ENCODE assay signal across 7 cellular contexts in the genomic region with DNA sequence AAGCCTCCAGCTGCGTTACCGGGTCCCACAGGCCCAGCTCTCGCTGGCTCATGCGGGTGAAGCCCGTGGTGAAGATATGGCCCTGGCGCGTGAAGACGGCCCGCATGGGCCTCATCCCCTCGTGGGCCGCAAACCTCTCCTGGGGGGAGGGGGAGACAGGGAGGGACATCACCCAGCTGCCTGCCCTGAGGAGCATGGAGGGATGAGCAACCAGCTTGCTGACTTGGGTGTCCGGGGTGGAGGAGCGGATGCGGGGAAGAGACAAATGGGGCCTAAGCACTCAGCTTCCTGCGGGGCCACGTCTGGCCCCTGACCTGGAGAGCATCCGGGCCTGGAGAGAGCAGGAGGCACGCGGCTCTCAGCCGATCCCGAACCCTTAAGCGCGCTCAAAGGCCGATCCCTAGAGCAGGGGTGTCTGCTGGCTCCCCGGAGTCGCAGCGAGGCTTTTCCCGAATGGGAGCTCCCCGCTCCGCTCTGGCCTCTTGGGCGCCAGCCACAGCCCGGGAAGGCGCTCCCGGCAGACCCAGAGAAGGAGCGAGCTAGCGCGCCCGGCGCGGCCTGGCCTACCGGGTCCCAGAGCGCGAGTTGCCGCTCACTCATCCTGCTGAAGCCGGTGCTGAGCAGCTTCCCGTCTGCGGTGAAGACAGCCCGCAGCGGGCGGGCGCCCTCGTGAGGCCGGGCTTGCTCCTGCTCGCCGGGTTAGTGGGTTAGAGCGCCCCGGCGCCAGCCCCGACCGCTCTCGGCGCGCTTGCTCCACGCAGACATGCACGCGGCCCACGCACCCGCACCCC. TPM values are rescaled to one million over a fixed set of nuclear protein-coding genes. Genes with fewer than 3 reads are reported as not detected.
DNase-seq lines count a peak whose midpoint lies in the region; ATAC-seq and TF ChIP-seq lines count a peak whose summit lies in the region.

No MANE protein-coding gene starts in this region.

- H3K4me1 ChIP-seq in breast epithelium, result peaks cover 17 to 18% of the 10 kb centered on the region in 2 donors

- CTCF ChIA-PET in WTC11 (lab: Charles Lee), result interaction anchor here (0.5 to 9.2 kb wide), 76 partner anchors 8 to 1012 kb away, joined by 3 to 272 read pairs (median 5); partner anchors contain the start of genes ABHD15, ANKRD13B, MYO18A and NUFIP2

- H3K27me3 ChIP-seq in breast epithelium, result no peaks in the 10 kb centered on the region

- POLR2A ChIA-PET in WTC11 (lab: Charles Lee), result interaction anchor here (0.5 to 2.1 kb wide), 5 partner anchors 23 to 313 kb away, joined by 3 to 12 read pairs (median 4); partner anchors contain the start of genes ANKRD13B and SSH2

- DNase-seq in NAMALWA (ENCODE audit: low spot score), result peak; percentile 77
- peak; percentile 91 for DNase-seq in WTC11 (ENCODE audit: low spot score)
- peak in 1 of 2 donors; percentile 62 for DNase-seq in breast epithelium (ENCODE audit: low spot score in 2 of 2)
- DNase-seq in immature natural killer cell, result peak; percentile 87 to 88 (median 88)
- peak; percentile 78 to 80 for DNase-seq in stimulated activated CD4-positive, alpha-beta T cell treated with anti-CD3 and anti-CD28 coated beads, Interleukin-15, amount 100 ng/mL, for 1 hour (ENCODE audit: low read depth in 1 of 2, low spot score in 1 of 2)

- intact Hi-C loops in breast epithelium (cut with DNase I; ENCODE audit: low total_unique reads), result no loop called here

- TF ChIP-seq CTCF in WTC11 (IDR thresholded peaks at IDR 0.05), result peak; percentile 43; the same call in 1 of the 2 replicates
- peak in 2 of 3 donors; percentile 44 to 53 for TF ChIP-seq CTCF in breast epithelium (IDR thresholded peaks at IDR 0.05)

- H3K27me3 Mint-ChIP-seq in WTC11 (ENCODE audit: low read depth) (peaks cover 83% of the 10 kb centered on the region), immature natural killer cell (ENCODE audit: low read depth in 3 of 3) (peaks cover 5 to 8% (median 6%) of the 10 kb centered on the region in 3 donors)

- H3K36me3 ChIP-seq in breast epithelium, result no peaks in the 10 kb centered on the region

- H3K36me3 Mint-ChIP-seq in WTC11, result no peaks in the 10 kb centered on the region
- no peaks in the 10 kb centered on the region for H3K36me3 Mint-ChIP-seq in immature natural killer cell

- H3K27ac Mint-ChIP-seq in WTC11 (no peak overlapping the region), immature natural killer cell (peak overlapping the region; percentile 36 to 88 (median 68))

- H3K4me1 Mint-ChIP-seq in WTC11 (peaks cover 54% of the 10 kb centered on the region), immature natural killer cell (peaks cover 54% of the 10 kb centered on the region in 2 donors)

- peak overlapping the region; percentile 43 to 59 for H3K27ac ChIP-seq in breast epithelium

- ATAC-seq in GM18868 (IDR thresholded peaks at IDR 0.05; ENCODE audit: unreplicated experiment), result peak; percentile 29
- peak; percentile 9 for ATAC-seq in WTC11
- ATAC-seq in HG02763 (IDR thresholded peaks at IDR 0.05; ENCODE audit: unreplicated experiment), result no peak

- peak overlapping the region; percentile 31 to 63 (median 44) for H3K4me3 ChIP-seq in breast epithelium

- no peak for TF ChIP-seq POLR2A in breast epithelium (IDR thresholded peaks at IDR 0.05)

- no peaks in the 10 kb centered on the region for H3K9me3 ChIP-seq in breast epithelium

- H3K4me3 Mint-ChIP-seq in WTC11 (peak overlapping the region; percentile 80), immature natural killer cell (peak overlapping the region; percentile 90 to 96 (median 92))

- H3K9me3 Mint-ChIP-seq in WTC11, result no peaks in the 10 kb centered on the region
- H3K9me3 Mint-ChIP-seq in immature natural killer cell, result no peaks in the 10 kb centered on the region

TF ChIP-seq in WTC11, 78 proteins besides CTCF, POLR2A, EP300 and RAD21 (continues in another document):
- TF ChIP-seq OVOL2 (CRISPR knock-in tag; IDR thresholded peaks at IDR 0.05; ENCODE audit: borderline replicate concordance), result no peak
- TF ChIP-seq ZNF263 (CRISPR knock-in tag; IDR thresholded peaks at IDR 0.05; ENCODE audit: low read depth), result no peak
- TF ChIP-seq FOXK1 (CRISPR knock-in tag; IDR thresholded peaks at IDR 0.05), result no peak
- TF ChIP-seq JAZF1 (CRISPR knock-in tag; IDR thresholded peaks at IDR 0.05), result no peak
- no peak for TF ChIP-seq ESRRA (CRISPR knock-in tag; IDR thresholded peaks at IDR 0.05; ENCODE audit: borderline replicate concordance)
- TF ChIP-seq ZNF512 (CRISPR knock-in tag; IDR thresholded peaks at IDR 0.05; ENCODE audit: borderline replicate concordance), result no peak
- TF ChIP-seq MXD4 (CRISPR knock-in tag; IDR thresholded peaks at IDR 0.05; ENCODE audit: borderline replicate concordance), result 0 out of 2 replicates have a peak, but pooled peaks have one; percentile 52
- TF ChIP-seq E2F1 (CRISPR knock-in tag; IDR thresholded peaks at IDR 0.05), result 0 out of 2 replicates have a peak, but pooled peaks have one; percentile 27
- TF ChIP-seq SP1 (CRISPR knock-in tag; conservative IDR thresholded peaks at IDR 0.05), result peak; percentile 55
- TF ChIP-seq ZNF416 (CRISPR knock-in tag; IDR thresholded peaks at IDR 0.05), result 0 out of 2 replicates have a peak, but pooled peaks have one; percentile 65
- peak; percentile 91 for TF ChIP-seq HMGXB4 (CRISPR knock-in tag; IDR thresholded peaks at IDR 0.05)
- TF ChIP-seq, protein P1, sequence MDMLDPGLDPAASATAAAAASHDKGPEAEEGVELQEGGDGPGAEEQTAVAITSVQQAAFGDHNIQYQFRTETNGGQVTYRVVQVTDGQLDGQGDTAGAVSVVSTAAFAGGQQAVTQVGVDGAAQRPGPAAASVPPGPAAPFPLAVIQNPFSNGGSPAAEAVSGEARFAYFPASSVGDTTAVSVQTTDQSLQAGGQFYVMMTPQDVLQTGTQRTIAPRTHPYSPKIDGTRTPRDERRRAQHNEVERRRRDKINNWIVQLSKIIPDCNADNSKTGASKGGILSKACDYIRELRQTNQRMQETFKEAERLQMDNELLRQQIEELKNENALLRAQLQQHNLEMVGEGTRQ (CRISPR knock-in tag; IDR thresholded peaks at IDR 0.05), result no peak
- no peak for TF ChIP-seq NR3C1 (CRISPR knock-in tag; conservative IDR thresholded peaks at IDR 0.05; ENCODE audit: low read depth)

RNA-seq across cellular contexts. Expression of gene CORO6, which starts 5.0 kb away (rescaled TPM):
- total RNA-seq in WTC11 (2021) (6.4 to 8.9 TPM (median 7.5 TPM) in 3 replicates), breast epithelium (10 to 100 TPM in 2 of 3 donors, 1 to 10 TPM in 1; 6.6 to 21.3 (median 16.8) TPM)
- 1 to 10 TPM in 1 of 3 donors, under 1 TPM in 2; 0.12 to 1.3 (median 0.38) TPM for polyA plus RNA-seq in immature natural killer cell

RNA-seq across cellular contexts. Expression of gene ANKRD13B, which starts 24.7 kb away (rescaled TPM):
- total RNA-seq in WTC11 (2021) (29.8 to 45.5 TPM (median 32.2 TPM) in 3 replicates), breast epithelium (10 to 100 TPM in 1 of 3 donors, 1 to 10 TPM in 2; 8.5 to 13.0 (median 9.2) TPM)
- polyA plus RNA-seq in immature natural killer cell, result under 1 TPM in 1 of 3 donors, not detected in 2; 0.18 TPM

RNA-seq across cellular contexts. Expression of gene GIT1, which starts 28.2 kb away (rescaled TPM):
- total RNA-seq in WTC11 (2021) (43.9 to 66.9 TPM (median 45.0 TPM) in 3 replicates), breast epithelium (10 to 100 TPM; 28.5 to 41.3 (median 31.2) TPM)
- 1 to 10 TPM; 2.3 to 8.9 (median 5.1) TPM for polyA plus RNA-seq in immature natural killer cell

RNA-seq across cellular contexts. Expression of gene TP53I13, which starts 49.2 kb away (rescaled TPM):
- total RNA-seq in WTC11 (2021) (33.1 to 41.9 TPM (median 36.7 TPM) in 3 replicates), breast epithelium (100 to 1,000 TPM in 1 of 3 donors, 10 to 100 TPM in 2; 34.1 to 114 (median 56.0) TPM)
- polyA plus RNA-seq in immature natural killer cell, result 10 to 100 TPM; 41.6 to 50.5 (median 47.0) TPM

RNA-seq across cellular contexts. Expression of gene ABHD15, which starts 50.8 kb away (rescaled TPM):
- 2.6 to 3.3 TPM (median 2.8 TPM) in 3 replicates for total RNA-seq in WTC11 (2021)
- total RNA-seq in breast epithelium, result 10 to 100 TPM in 1 of 3 donors, 1 to 10 TPM in 2; 7.9 to 29.3 (median 9.8) TPM
- polyA plus RNA-seq in immature natural killer cell, result 10 to 100 TPM; 31.6 to 36.7 (median 34.0) TPM
